16 cellular contexts compared by ENCODE assay signal in genomic region chr4:60743654-60744053, GRCh38.
DNase-seq lines count a peak whose midpoint lies in the region; ATAC-seq and TF ChIP-seq lines count a peak whose summit lies in the region.
"Had no signal": no experiment of that assay in that cellular context is flagged by ENCODE, and none has a peak within 500 bp of the region (broad histone marks: within the 10 kb centered on the region; RNA-seq: fewer than 3 reads in every experiment).

No MANE protein-coding gene starts in this region.

- H3K9me3 Mint-ChIP-seq in stimulated activated effector memory CD8-positive, alpha-beta T cell treated with anti-CD3 and anti-CD28 coated beads, Interleukin-12 subunit alpha, Interleukin-12 subunit beta, amount 100 ng/mL, for 72 hours = peaks cover 31% of the 10 kb centered on the region
- H3K9me3 Mint-ChIP-seq: H9 had no signal

- no peak overlapping the region for H3K9ac ChIP-seq in IMR-90 (ENCODE audit: low read depth, low read length)
- no peak overlapping the region for H3K9ac ChIP-seq in colonic mucosa (ENCODE audit: low read depth in 2 of 2, low read length in 2 of 2)
- H3K9ac ChIP-seq: BLaER1 had no signal

- no peak overlapping the region for H3K4ac ChIP-seq in IMR-90 (ENCODE audit: low read depth, low read length)

- peak overlapping the region; percentile 5; the same call in 1 of the 2 replicates for H4K91ac ChIP-seq in IMR-90 (ENCODE audit: insufficient read depth, low read depth, low read length)

- peaks cover 2% of the 10 kb centered on the region; the same call in 1 of the 2 replicates for H3K4me1 ChIP-seq in IMR-90 (ENCODE audit: control insufficient read depth, insufficient read depth, low read length)
- no peaks in the 10 kb centered on the region for H3K4me1 ChIP-seq in osteoblast (ENCODE audit: insufficient read depth, low read length)
- H3K4me1 ChIP-seq in colonic mucosa = no peaks in the 10 kb centered on the region
- H3K4me1 ChIP-seq: A549, BLaER1 had no signal

- H4K5ac ChIP-seq in IMR-90 (ENCODE audit: low read depth, low read length) = peak overlapping the region; percentile 49; the same call in 1 of the 2 replicates

- 0 out of 4 replicates have a peak overlapping the region, but pooled peaks of 1 of the 2 experiments have one; percentile 8 for H4K8ac ChIP-seq in IMR-90 (ENCODE audit: low read depth in 2 of 2, low read length in 2 of 2)

- 0 out of 3 replicates have a peak overlapping the region, but pooled peaks have one; percentile 15 for H2BK15ac ChIP-seq in IMR-90 (ENCODE audit: low read depth, low read length)

- H4K20me1 ChIP-seq in IMR-90 (ENCODE audit: insufficient read depth, low read length) (no peaks in the 10 kb centered on the region), osteoblast (ENCODE audit: insufficient read depth, low read length) (no peaks in the 10 kb centered on the region)
- H4K20me1 ChIP-seq: BLaER1 had no signal

- no peaks in the 10 kb centered on the region for H3K9me1 ChIP-seq in IMR-90 (ENCODE audit: insufficient read depth, low read length)

- dilution Hi-C loops in IMR-90 (cut with HindIII; ENCODE audit: low sequenced_read_pairs, unreplicated experiment) = no loop called here

- in situ Hi-C loops in IMR-90 (cut with MboI; ENCODE audit: low sequenced_read_pairs) = no loop called here

- TF ChIP-seq POLR2A in IMR-90 (IDR thresholded peaks at IDR 0.05; ENCODE audit: low read depth, low read length) = no peak

- intact Hi-C loops in IMR-90 (cut with micrococcal nuclease) (no loop called here), colonic mucosa (cut with DNase I) (no loop called here)

- H3K23ac ChIP-seq in IMR-90 (ENCODE audit: low read depth, low read length) = no peak overlapping the region

- peak; percentile 56 for DNase-seq in EH (ENCODE audit: low read depth)
- DNase-seq in IMR-90 = no peak
- DNase-seq in epithelial cell of esophagus (ENCODE audit: low read depth) = peak; percentile 20
- DNase-seq in osteoblast (ENCODE audit: insufficient read length, low spot score, missing footprints) = no peak
- no peak for DNase-seq in colonic mucosa
- no peak for DNase-seq in NCI-H446 treated with DMSO at 0.1 percent for 48 hours (lab: John Stamatoyannopoulos, UW)
- DNase-seq in stimulated activated effector memory CD8-positive, alpha-beta T cell treated with anti-CD3 and anti-CD28 coated beads, Interleukin-12 subunit alpha, Interleukin-12 subunit beta, amount 100 ng/mL, for 72 hours (ENCODE audit: low spot score in 2 of 2) = no peak
- no peak for DNase-seq in ureter (ENCODE audit: low spot score)
- DNase-seq: AML-193; CD8-positive, alpha-beta memory T cell; DMS53; GOT3; H9 had no signal

- no peak overlapping the region for H2AFZ ChIP-seq in IMR-90 (replicated peaks; ENCODE audit: low read length, poor library complexity)
- peak overlapping the region; percentile 6 for H2AFZ ChIP-seq in osteoblast (ENCODE audit: low read length)

- BruUV-seq in IMR-90 (replicated peaks; lab: Mats Ljungman, UMichigan) = no TSS peak

- no peak overlapping the region for H3K56ac ChIP-seq in IMR-90 (ENCODE audit: extremely low read depth, insufficient read depth, low read length)

- no peak overlapping the region for H2BK20ac ChIP-seq in IMR-90 (ENCODE audit: low read depth, low read length)

- TF ChIP-seq CTCF in IMR-90 (conservative IDR thresholded peaks at IDR 0.05; ENCODE audit: low read depth, low read length) (no peak), epithelial cell of esophagus (IDR thresholded peaks at IDR 0.05; ENCODE audit: insufficient read depth, low read depth, low read length, missing control alignments) (no peak), osteoblast (IDR thresholded peaks at IDR 0.05; ENCODE audit: extremely low read depth, low read depth, low read length) (no peak), colonic mucosa (IDR thresholded peaks at IDR 0.05) (no peak)

- WGBS in IMR-90 (ENCODE audit: extremely low coverage in 2 of 2, insufficient read length in 1 of 2), 2 experiments = no CpG with 5 or more reads among the region's 1 CpG

- H3K79me1 ChIP-seq in IMR-90 (ENCODE audit: low read depth in 1 of 2, low read length in 2 of 2) = no peaks in the 10 kb centered on the region

- H3K14ac ChIP-seq in IMR-90 (replicated peaks; ENCODE audit: low read depth, low read length) = no peak overlapping the region

- TF ChIP-seq RAD21 in IMR-90 (IDR thresholded peaks at IDR 0.05; ENCODE audit: low read length) = no peak

- no peaks in the 10 kb centered on the region for H3K36me3 ChIP-seq in IMR-90 (ENCODE audit: control insufficient read depth, insufficient read depth, low read length)
- no peaks in the 10 kb centered on the region for H3K36me3 ChIP-seq in osteoblast (ENCODE audit: insufficient read depth, low read length)
- H3K36me3 ChIP-seq in colonic mucosa = no peaks in the 10 kb centered on the region
- H3K36me3 ChIP-seq: BLaER1 had no signal

- H3K27me3 ChIP-seq in IMR-90 (ENCODE audit: control insufficient read depth, insufficient read depth, low read length) (no peaks in the 10 kb centered on the region), osteoblast (ENCODE audit: insufficient read depth, low read length) (no peaks in the 10 kb centered on the region), colonic mucosa (no peaks in the 10 kb centered on the region)
- H3K27me3 ChIP-seq: BLaER1 had no signal

- H3K79me2 ChIP-seq in osteoblast (ENCODE audit: insufficient read depth, low read length) = no peaks in the 10 kb centered on the region

- H3K18ac ChIP-seq in IMR-90 (ENCODE audit: low read depth, low read length) = peak overlapping the region; percentile 87

- H3K27ac Mint-ChIP-seq in stimulated activated effector memory CD8-positive, alpha-beta T cell treated with anti-CD3 and anti-CD28 coated beads, Interleukin-12 subunit alpha, Interleukin-12 subunit beta, amount 100 ng/mL, for 72 hours = no peak overlapping the region
- H3K27ac Mint-ChIP-seq: CD8-positive, alpha-beta memory T cell had no signal

- H3K4me1 Mint-ChIP-seq in stimulated activated effector memory CD8-positive, alpha-beta T cell treated with anti-CD3 and anti-CD28 coated beads, Interleukin-12 subunit alpha, Interleukin-12 subunit beta, amount 100 ng/mL, for 72 hours = no peaks in the 10 kb centered on the region
- H3K4me1 Mint-ChIP-seq: CD8-positive, alpha-beta memory T cell; H9 had no signal

- H3K9me3 ChIP-seq in IMR-90 (ENCODE audit: control insufficient read depth, insufficient read depth, low read length) (no peaks in the 10 kb centered on the region), osteoblast (ENCODE audit: low read depth, low read length) (no peaks in the 10 kb centered on the region), colonic mucosa (no peaks in the 10 kb centered on the region)
- H3K9me3 ChIP-seq: A549, BLaER1 had no signal

- H3K4me3 Mint-ChIP-seq in stimulated activated effector memory CD8-positive, alpha-beta T cell treated with anti-CD3 and anti-CD28 coated beads, Interleukin-12 subunit alpha, Interleukin-12 subunit beta, amount 100 ng/mL, for 72 hours = no peak overlapping the region
- H3K4me3 Mint-ChIP-seq: CD8-positive, alpha-beta memory T cell; H9 had no signal

- CTCF ChIA-PET in IMR-90 (lab: Yijun Ruan, JAX) = no interaction called here

- ATAC-seq in IMR-90 (ENCODE audit: low read depth) = peak; percentile 42; the same call in 1 of the 2 replicates
- no peak for ATAC-seq in stimulated activated effector memory CD8-positive, alpha-beta T cell treated with anti-CD3 and anti-CD28 coated beads, Interleukin-12 subunit alpha, Interleukin-12 subunit beta, amount 100 ng/mL, for 72 hours
- ATAC-seq: A549, HepG2 had no signal

- H3K4me3 ChIP-seq in IMR-90 (ENCODE audit: insufficient read depth, low read depth, low read length) = no peak overlapping the region
- H3K4me3 ChIP-seq in epithelial cell of esophagus (ENCODE audit: low read length) = no peak overlapping the region
- no peak overlapping the region for H3K4me3 ChIP-seq in osteoblast (ENCODE audit: insufficient read depth, low read length)
- no peak overlapping the region for H3K4me3 ChIP-seq in colonic mucosa
- H3K4me3 ChIP-seq: A549, BLaER1 had no signal

- 0 out of 2 replicates have a peak overlapping the region, but pooled peaks have one; percentile 10 for H2BK120ac ChIP-seq in IMR-90 (ENCODE audit: low read depth, low read length)

- no peak overlapping the region for H2AK5ac ChIP-seq in IMR-90 (ENCODE audit: low read depth, low read length)

- H3K4me2 ChIP-seq in IMR-90 (ENCODE audit: low read depth, low read length) = no peak overlapping the region
- H3K4me2 ChIP-seq in osteoblast (ENCODE audit: insufficient read depth, low read length) = no peak overlapping the region
- H3K4me2 ChIP-seq: A549, BLaER1 had no signal

- no peak overlapping the region for H3K27ac ChIP-seq in IMR-90 (ENCODE audit: insufficient read depth, low read length)
- H3K27ac ChIP-seq in osteoblast (ENCODE audit: low read depth, low read length) = no peak overlapping the region
- no peak overlapping the region for H3K27ac ChIP-seq in colonic mucosa
- H3K27ac ChIP-seq: A549, BLaER1 had no signal

- H3K36me3 Mint-ChIP-seq in stimulated activated effector memory CD8-positive, alpha-beta T cell treated with anti-CD3 and anti-CD28 coated beads, Interleukin-12 subunit alpha, Interleukin-12 subunit beta, amount 100 ng/mL, for 72 hours = no peaks in the 10 kb centered on the region
- H3K36me3 Mint-ChIP-seq: CD8-positive, alpha-beta memory T cell had no signal

- H2BK5ac ChIP-seq in IMR-90 (ENCODE audit: low read depth, low read length, poor library complexity, severe bottlenecking) = peak overlapping the region; percentile 28

- H2AK9ac ChIP-seq in IMR-90 (replicated peaks; ENCODE audit: low read depth, low read length, poor library complexity) = no peak overlapping the region

- POLR2A ChIA-PET in IMR-90 (lab: Charles Lee; ENCODE audit: unreplicated experiment) = no interaction called here

TF ChIP-seq in IMR-90, 13 proteins besides CTCF, POLR2A, EP300 and RAD21:
- TF ChIP-seq RCOR1 (IDR thresholded peaks at IDR 0.05; ENCODE audit: insufficient replicate concordance, low read length) = no peak
- no peak for TF ChIP-seq FOS (IDR thresholded peaks at IDR 0.05; ENCODE audit: low read depth, low read length)

Comparison
In these comparisons a context has a peak if more than half of its experiments do, and no peak if none do; other contexts are left out.
1. DNase-seq: peak in EH (single experiment) and epithelial cell of esophagus (single experiment); none in IMR-90 (single experiment), osteoblast (single experiment), colonic mucosa (single experiment), NCI-H446 treated with DMSO at 0.1 percent for 48 hours (single experiment), stimulated activated effector memory CD8-positive, alpha-beta T cell treated with anti-CD3 and anti-CD28 coated beads, Interleukin-12 subunit alpha, Interleukin-12 subunit beta, amount 100 ng/mL, for 72 hours (0 of 2) and ureter (single experiment).